34 cellular contexts compared by ENCODE assay signal in the genomic region with DNA sequence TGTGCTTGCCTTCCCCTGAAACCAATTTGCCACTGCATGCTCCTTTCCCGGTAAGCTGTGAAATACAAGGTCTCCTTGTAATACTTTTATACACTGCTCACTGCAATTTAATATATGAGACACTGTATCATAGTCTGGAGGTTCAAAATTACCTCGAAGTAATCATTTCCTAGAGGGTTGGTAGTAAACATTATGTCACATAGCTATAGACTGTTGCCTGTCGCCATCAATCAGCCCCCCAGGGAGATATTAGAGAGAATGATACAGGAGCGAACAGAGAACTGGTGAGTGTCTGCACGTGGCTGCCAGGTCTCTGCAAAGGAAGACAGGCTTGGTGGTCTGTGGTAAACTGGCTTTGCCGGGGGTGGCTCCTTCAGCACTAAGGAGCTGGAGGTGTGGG.
"Had no signal": no experiment of that assay in that cellular context is flagged by ENCODE, and none has a peak within 500 bp of the region (broad histone marks: within the 10 kb centered on the region; RNA-seq: fewer than 3 reads in every experiment).

No MANE protein-coding gene starts in this region.

- H3K27me3 ChIP-seq: MG63 had no signal

- DNase-seq: Karpas-422, Kasumi-1, MG63, MM.1S, MV-4-11, NCI-H1048, NCI-H1092, NCI-H1092 treated with DMSO at 0.1 percent for 48 hours, NCI-H1105, NCI-H1105 treated with DMSO at 0.1 percent for 48 hours, NCI-H1417, NCI-H1417 treated with DMSO at 0.1 percent for 48 hours, NCI-H1436, NCI-H1436 treated with DMSO at 0.1 percent for 48 hours, NCI-H146, NCI-H1694, NCI-H1694 treated with DMSO at 0.1 percent for 48 hours, NCI-H187, NCI-H187 treated with DMSO at 0.1 percent for 48 hours, NCI-H1930, NCI-H2029, NCI-H2029 treated with DMSO at 0.1 percent for 48 hours, NCI-H2081, NCI-H2081 treated with DMSO at 0.1 percent for 48 hours, NCI-H2107, NCI-H2171, NCI-H2171 treated with DMSO at 0.1 percent for 48 hours, NCI-H2227 treated with DMSO at 0.1 percent for 48 hours, NCI-H226, NCI-H345, NCI-H446, NCI-H446 treated with DMSO at 0.1 percent for 48 hours, NCI-H510A, NCI-H510A treated with DMSO at 0.1 percent for 48 hours had no signal

- H3K9me3 ChIP-seq: MG63 had no signal

- H3K36me3 ChIP-seq: MG63 had no signal

- H3K4me3 ChIP-seq: MG63 had no signal
